Comparison of ENCODE assay signal across 5 cellular contexts in genomic region chr10:124866812-124867211, GRCh38.
"Had no signal": no experiment of that assay in that cellular context is flagged by ENCODE, and none has a peak within 500 bp of the region (broad histone marks: within the 10 kb centered on the region; RNA-seq: fewer than 3 reads in every experiment).

No MANE protein-coding gene starts in this region.

- H3K27ac ChIP-seq: GM23248 had no signal

- H3K9ac ChIP-seq: GM23248 had no signal

- H2AFZ ChIP-seq: GM23248 had no signal

- FAIRE-seq: HTR-8/SVneo had no signal

- DNase-seq: GM23248, GOT3, H7, HCEC 1CT had no signal

- H3K4me3 ChIP-seq: GM23248 had no signal
